Comparison of ENCODE assay signal across 32 cellular contexts in genomic region chr5:1192971-1193590, GRCh38. TPM values are rescaled to one million over a fixed set of nuclear protein-coding genes. Genes with fewer than 3 reads are reported as not detected.
"Had no signal": no experiment of that assay in that cellular context is flagged by ENCODE, and none has a peak within 500 bp of the region (broad histone marks: within the 10 kb centered on the region; RNA-seq: fewer than 3 reads in every experiment).

No MANE protein-coding gene starts in this region.

- H3K9me3 Mint-ChIP-seq: activated naive CD4-positive, alpha-beta T cell treated with anti-CD3 and anti-CD28 coated beads for 36 hours had no signal

- H3K4me3 ChIP-seq: esophagus muscularis mucosa, right atrium auricular region, spleen, tibial nerve had no signal

- H3K9ac ChIP-seq: parathyroid adenoma had no signal

- H3K79me2 ChIP-seq: parathyroid adenoma had no signal

- DNase-seq: activated CD4-positive, alpha-beta T cell treated with anti-CD3 and anti-CD28 coated beads for 48 hours; activated CD4-positive, alpha-beta T cell treated with anti-CD3 and anti-CD28 coated beads, Interleukin-2, amount 50 U/mL, for 48 hours; activated CD8-positive, alpha-beta memory T cell treated with anti-CD3 and anti-CD28 coated beads for 24 hours; activated effector memory CD4-positive, alpha-beta T cell treated with anti-CD3 and anti-CD28 coated beads, Interleukin-2, amount 50 U/mL, for 16 hours; activated naive CD4-positive, alpha-beta T cell treated with anti-CD3 and anti-CD28 coated beads for 36 hours; amniotic stem cell; brain microvascular endothelial cell; foreskin melanocyte; left ventricle myocardium superior; occipital lobe; spleen; stimulated activated naive CD4-positive, alpha-beta T cell; T-helper 1 cell; T-helper 9 cell had no signal

- H3K36me3 ChIP-seq: brain microvascular endothelial cell, esophagus muscularis mucosa, right atrium auricular region, spleen, tibial nerve had no signal

- H2AFZ ChIP-seq: parathyroid adenoma had no signal

- H3K27ac ChIP-seq: brain microvascular endothelial cell, esophagus muscularis mucosa, parathyroid adenoma, right atrium auricular region, spleen, tibial nerve, VCaP had no signal

- ATAC-seq: activated CD4-positive, CD25-positive, alpha-beta regulatory T cell treated with anti-CD3 and anti-CD28 coated beads, Interleukin-2, amount 50 U/mL, for 24 hours; left ventricle myocardium superior had no signal

- FAIRE-seq: astrocyte, islet of Langerhans, TTC549 had no signal

- H3K4me1 ChIP-seq: esophagus muscularis mucosa, parathyroid adenoma, right atrium auricular region, spleen, tibial nerve had no signal

- H3K9me3 ChIP-seq: esophagus muscularis mucosa, right atrium auricular region, spleen had no signal

- H3K27ac Mint-ChIP-seq: activated naive CD4-positive, alpha-beta T cell treated with anti-CD3 and anti-CD28 coated beads for 36 hours had no signal

- H3K4me3 Mint-ChIP-seq: activated naive CD4-positive, alpha-beta T cell treated with anti-CD3 and anti-CD28 coated beads for 36 hours; neural crest cell had no signal

- H3K27me3 ChIP-seq: brain microvascular endothelial cell, right atrium auricular region had no signal

RNA-seq across cellular contexts. Expression of gene SLC6A19, which starts 8.3 kb away (rescaled TPM):
- total RNA-seq: activated naive CD4-positive, alpha-beta T cell treated with anti-CD3 and anti-CD28 coated beads for 36 hours; astrocyte; esophagus muscularis mucosa; glomerular endothelial cell; left ventricle myocardium superior; lung microvascular endothelial cell; neural crest cell; occipital lobe; pulmonary artery endothelial cell; right atrium auricular region; urinary bladder had no signal
- polyA plus RNA-seq: urinary bladder had no signal

RNA-seq across cellular contexts. Expression of gene SLC6A18, which starts 32.1 kb away (rescaled TPM):
- total RNA-seq: activated naive CD4-positive, alpha-beta T cell treated with anti-CD3 and anti-CD28 coated beads for 36 hours; astrocyte; cardiac septum; cerebellum; esophagus muscularis mucosa; glomerular endothelial cell; left ventricle myocardium superior; lung microvascular endothelial cell; mucosa of gallbladder; neural crest cell; occipital lobe; pulmonary artery endothelial cell; right atrium auricular region; spleen; temporal lobe; tibial nerve; urinary bladder had no signal
- polyA plus RNA-seq: spleen, urinary bladder had no signal
